ENCODE assay signal across 2 cellular contexts in the genomic region with DNA sequence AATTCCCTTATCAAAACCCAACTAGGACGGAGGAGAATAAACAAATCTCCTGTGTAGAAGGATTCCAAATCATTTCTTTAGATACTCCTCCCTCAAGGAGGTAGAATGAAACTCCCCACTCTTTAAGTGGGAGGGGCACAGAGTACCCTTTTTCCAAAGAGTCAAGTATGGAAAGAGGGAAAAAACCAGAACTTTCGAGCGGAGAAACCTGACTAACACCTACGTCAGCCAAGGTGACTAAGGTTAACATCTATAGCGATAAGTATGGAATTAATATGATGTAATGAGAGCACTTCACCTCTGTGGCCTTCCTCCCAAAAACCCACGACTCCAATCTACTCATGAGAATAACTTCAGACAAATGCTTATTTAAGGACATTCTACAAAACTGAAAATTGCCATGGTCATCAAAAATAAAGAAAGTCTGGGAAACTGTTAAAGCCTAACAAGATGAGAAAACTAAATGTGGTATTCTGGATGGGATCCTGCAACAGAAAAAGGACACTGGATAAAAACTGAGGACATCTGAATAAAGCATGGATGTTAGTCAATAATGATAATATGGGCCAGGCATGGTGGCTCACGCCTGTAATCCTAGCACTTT.
TF ChIP-seq lines count a peak whose summit lies in the region.

No MANE protein-coding gene starts in this region.

TF ChIP-seq in HEK293, 187 proteins besides CTCF, POLR2A, EP300 and RAD21:
- TF ChIP-seq ATF2 (tag by site-specific recombination; IDR thresholded peaks at IDR 0.05; ENCODE audit: low read depth), result 0 out of 2 replicates have a peak, but pooled peaks have one; percentile 2
- 0 out of 2 replicates have a peak, but pooled peaks have one; percentile 12 for TF ChIP-seq WT1 (tag by site-specific recombination; IDR thresholded peaks at IDR 0.05)
- TF ChIP-seq ZNF211 (tag by site-specific recombination; IDR thresholded peaks at IDR 0.05; ENCODE audit: low read depth), result no peak
- TF ChIP-seq ZNF621 (tag by site-specific recombination; IDR thresholded peaks at IDR 0.05), result no peak

TF ChIP-seq in WTC11, 78 proteins besides CTCF, POLR2A, EP300 and RAD21:
- TF ChIP-seq PRRX2 (CRISPR knock-in tag; IDR thresholded peaks at IDR 0.05) (no peak), ZNF532 (CRISPR knock-in tag; IDR thresholded peaks at IDR 0.05; ENCODE audit: borderline replicate concordance) (no peak), HMGA2 (CRISPR knock-in tag; IDR thresholded peaks at IDR 0.05) (no peak), FOXK1 (CRISPR knock-in tag; IDR thresholded peaks at IDR 0.05) (no peak), MXD4 (CRISPR knock-in tag; IDR thresholded peaks at IDR 0.05; ENCODE audit: borderline replicate concordance) (no peak), RELA (CRISPR knock-in tag; IDR thresholded peaks at IDR 0.05; ENCODE audit: borderline replicate concordance) (no peak), ESRRA (CRISPR knock-in tag; IDR thresholded peaks at IDR 0.05; ENCODE audit: borderline replicate concordance) (no peak), IRF1 (CRISPR knock-in tag; IDR thresholded peaks at IDR 0.05) (no peak), NR1H2 (CRISPR knock-in tag; IDR thresholded peaks at IDR 0.05) (no peak), CREM (CRISPR knock-in tag; IDR thresholded peaks at IDR 0.05) (no peak)
- TF ChIP-seq, protein P1, sequence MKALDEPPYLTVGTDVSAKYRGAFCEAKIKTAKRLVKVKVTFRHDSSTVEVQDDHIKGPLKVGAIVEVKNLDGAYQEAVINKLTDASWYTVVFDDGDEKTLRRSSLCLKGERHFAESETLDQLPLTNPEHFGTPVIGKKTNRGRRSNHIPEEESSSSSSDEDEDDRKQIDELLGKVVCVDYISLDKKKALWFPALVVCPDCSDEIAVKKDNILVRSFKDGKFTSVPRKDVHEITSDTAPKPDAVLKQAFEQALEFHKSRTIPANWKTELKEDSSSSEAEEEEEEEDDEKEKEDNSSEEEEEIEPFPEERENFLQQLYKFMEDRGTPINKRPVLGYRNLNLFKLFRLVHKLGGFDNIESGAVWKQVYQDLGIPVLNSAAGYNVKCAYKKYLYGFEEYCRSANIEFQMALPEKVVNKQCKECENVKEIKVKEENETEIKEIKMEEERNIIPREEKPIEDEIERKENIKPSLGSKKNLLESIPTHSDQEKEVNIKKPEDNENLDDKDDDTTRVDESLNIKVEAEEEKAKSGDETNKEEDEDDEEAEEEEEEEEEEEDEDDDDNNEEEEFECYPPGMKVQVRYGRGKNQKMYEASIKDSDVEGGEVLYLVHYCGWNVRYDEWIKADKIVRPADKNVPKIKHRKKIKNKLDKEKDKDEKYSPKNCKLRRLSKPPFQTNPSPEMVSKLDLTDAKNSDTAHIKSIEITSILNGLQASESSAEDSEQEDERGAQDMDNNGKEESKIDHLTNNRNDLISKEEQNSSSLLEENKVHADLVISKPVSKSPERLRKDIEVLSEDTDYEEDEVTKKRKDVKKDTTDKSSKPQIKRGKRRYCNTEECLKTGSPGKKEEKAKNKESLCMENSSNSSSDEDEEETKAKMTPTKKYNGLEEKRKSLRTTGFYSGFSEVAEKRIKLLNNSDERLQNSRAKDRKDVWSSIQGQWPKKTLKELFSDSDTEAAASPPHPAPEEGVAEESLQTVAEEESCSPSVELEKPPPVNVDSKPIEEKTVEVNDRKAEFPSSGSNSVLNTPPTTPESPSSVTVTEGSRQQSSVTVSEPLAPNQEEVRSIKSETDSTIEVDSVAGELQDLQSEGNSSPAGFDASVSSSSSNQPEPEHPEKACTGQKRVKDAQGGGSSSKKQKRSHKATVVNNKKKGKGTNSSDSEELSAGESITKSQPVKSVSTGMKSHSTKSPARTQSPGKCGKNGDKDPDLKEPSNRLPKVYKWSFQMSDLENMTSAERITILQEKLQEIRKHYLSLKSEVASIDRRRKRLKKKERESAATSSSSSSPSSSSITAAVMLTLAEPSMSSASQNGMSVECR (CRISPR knock-in tag; IDR thresholded peaks at IDR 0.05; ENCODE audit: borderline replicate concordance), result no peak
TF ChIP-seq in WTC11: peak in this region for 0.
